Comparison of ENCODE assay signal across 1 cellular context in genomic region chr15:44536298-44536961, GRCh38.
TF ChIP-seq lines count a peak whose summit lies in the region.

No MANE protein-coding gene starts in this region.

TF ChIP-seq in HepG2, 621 proteins besides CTCF, POLR2A, EP300 and RAD21 (continued from another document and continues in another):
- TF ChIP-seq, protein P1, sequence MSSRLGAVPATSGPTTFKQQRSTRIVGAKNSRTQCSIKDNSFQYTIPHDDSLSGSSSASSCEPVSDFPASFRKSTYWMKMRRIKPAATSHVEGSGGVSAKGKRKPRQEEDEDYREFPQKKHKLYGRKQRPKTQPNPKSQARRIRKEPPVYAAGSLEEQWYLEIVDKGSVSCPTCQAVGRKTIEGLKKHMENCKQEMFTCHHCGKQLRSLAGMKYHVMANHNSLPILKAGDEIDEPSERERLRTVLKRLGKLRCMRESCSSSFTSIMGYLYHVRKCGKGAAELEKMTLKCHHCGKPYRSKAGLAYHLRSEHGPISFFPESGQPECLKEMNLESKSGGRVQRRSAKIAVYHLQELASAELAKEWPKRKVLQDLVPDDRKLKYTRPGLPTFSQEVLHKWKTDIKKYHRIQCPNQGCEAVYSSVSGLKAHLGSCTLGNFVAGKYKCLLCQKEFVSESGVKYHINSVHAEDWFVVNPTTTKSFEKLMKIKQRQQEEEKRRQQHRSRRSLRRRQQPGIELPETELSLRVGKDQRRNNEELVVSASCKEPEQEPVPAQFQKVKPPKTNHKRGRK (CRISPR knock-in tag; IDR thresholded peaks at IDR 0.05), result no peak
- TF ChIP-seq ZNF7 (CRISPR knock-in tag; IDR thresholded peaks at IDR 0.05), result no peak
- TF ChIP-seq POLR2G (IDR thresholded peaks at IDR 0.05; ENCODE audit: low read depth, low read length), result peak; percentile 91
- TF ChIP-seq ZFP1 (CRISPR knock-in tag; IDR thresholded peaks at IDR 0.05), result no peak
- peak; percentile 23; the same call in 1 of the 2 replicates for TF ChIP-seq SNAPC4 (CRISPR knock-in tag; IDR thresholded peaks at IDR 0.05)
- no peak for TF ChIP-seq IRF1 (CRISPR knock-in tag; IDR thresholded peaks at IDR 0.05; ENCODE audit: low read depth)
- TF ChIP-seq ZNF34 (CRISPR knock-in tag; IDR thresholded peaks at IDR 0.05; ENCODE audit: borderline replicate concordance), result peak; percentile 32; the same call in 1 of the 2 replicates
- 0 out of 2 replicates have a peak, but pooled peaks have one; percentile 36 for TF ChIP-seq PAXIP1 (CRISPR knock-in tag; conservative IDR thresholded peaks at IDR 0.05)
- TF ChIP-seq ZBTB34 (CRISPR knock-in tag; IDR thresholded peaks at IDR 0.05), result no peak
- 0 out of 2 replicates have a peak, but pooled peaks have one; percentile 23 for TF ChIP-seq TGIF2 (CRISPR knock-in tag; IDR thresholded peaks at IDR 0.05)
- TF ChIP-seq ZNF746 (CRISPR knock-in tag; IDR thresholded peaks at IDR 0.05), result peak; percentile 66
- peak; percentile 75 for TF ChIP-seq HNRNPLL (IDR thresholded peaks at IDR 0.05; ENCODE audit: low read depth, low read length, poor library complexity, severe bottlenecking)
- 0 out of 2 replicates have a peak, but pooled peaks have one; percentile 66 for TF ChIP-seq ETV6 (CRISPR knock-in tag; conservative IDR thresholded peaks at IDR 0.05)
- no peak for TF ChIP-seq YEATS2 (CRISPR knock-in tag; IDR thresholded peaks at IDR 0.05; ENCODE audit: borderline replicate concordance)
- no peak; the same call in 1 of the 2 replicates for TF ChIP-seq ZNF263 (CRISPR knock-in tag; IDR thresholded peaks at IDR 0.05)
- TF ChIP-seq FOXP4 (CRISPR knock-in tag; IDR thresholded peaks at IDR 0.05), result peak; percentile 27; the same call in 1 of the 2 replicates
- TF ChIP-seq, protein P2, sequence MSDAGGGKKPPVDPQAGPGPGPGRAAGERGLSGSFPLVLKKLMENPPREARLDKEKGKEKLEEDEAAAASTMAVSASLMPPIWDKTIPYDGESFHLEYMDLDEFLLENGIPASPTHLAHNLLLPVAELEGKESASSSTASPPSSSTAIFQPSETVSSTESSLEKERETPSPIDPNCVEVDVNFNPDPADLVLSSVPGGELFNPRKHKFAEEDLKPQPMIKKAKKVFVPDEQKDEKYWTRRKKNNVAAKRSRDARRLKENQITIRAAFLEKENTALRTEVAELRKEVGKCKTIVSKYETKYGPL (CRISPR knock-in tag; IDR thresholded peaks at IDR 0.05), result 0 out of 2 replicates have a peak, but pooled peaks have one; percentile 26
- TF ChIP-seq MTF2 (CRISPR knock-in tag; IDR thresholded peaks at IDR 0.05; ENCODE audit: borderline replicate concordance), result no peak
- no peak for TF ChIP-seq E2F2 (CRISPR knock-in tag; IDR thresholded peaks at IDR 0.05; ENCODE audit: borderline replicate concordance)
- TF ChIP-seq SAP130 (CRISPR knock-in tag; IDR thresholded peaks at IDR 0.05; ENCODE audit: low read depth), result peak; percentile 69
- peak; percentile 18; the same call in 1 of the 2 replicates for TF ChIP-seq ZNF441 (CRISPR knock-in tag; IDR thresholded peaks at IDR 0.05; ENCODE audit: borderline replicate concordance)
- no peak for TF ChIP-seq MZF1 (CRISPR knock-in tag; IDR thresholded peaks at IDR 0.05; ENCODE audit: borderline replicate concordance)
- TF ChIP-seq GPN1 (CRISPR knock-in tag; IDR thresholded peaks at IDR 0.05; ENCODE audit: borderline replicate concordance), result no peak
- peak; percentile 85 for TF ChIP-seq HNRNPL (IDR thresholded peaks at IDR 0.05; ENCODE audit: low read depth, low read length)
- TF ChIP-seq MLLT10 (CRISPR knock-in tag; IDR thresholded peaks at IDR 0.05), result no peak
- TF ChIP-seq, protein P3, sequence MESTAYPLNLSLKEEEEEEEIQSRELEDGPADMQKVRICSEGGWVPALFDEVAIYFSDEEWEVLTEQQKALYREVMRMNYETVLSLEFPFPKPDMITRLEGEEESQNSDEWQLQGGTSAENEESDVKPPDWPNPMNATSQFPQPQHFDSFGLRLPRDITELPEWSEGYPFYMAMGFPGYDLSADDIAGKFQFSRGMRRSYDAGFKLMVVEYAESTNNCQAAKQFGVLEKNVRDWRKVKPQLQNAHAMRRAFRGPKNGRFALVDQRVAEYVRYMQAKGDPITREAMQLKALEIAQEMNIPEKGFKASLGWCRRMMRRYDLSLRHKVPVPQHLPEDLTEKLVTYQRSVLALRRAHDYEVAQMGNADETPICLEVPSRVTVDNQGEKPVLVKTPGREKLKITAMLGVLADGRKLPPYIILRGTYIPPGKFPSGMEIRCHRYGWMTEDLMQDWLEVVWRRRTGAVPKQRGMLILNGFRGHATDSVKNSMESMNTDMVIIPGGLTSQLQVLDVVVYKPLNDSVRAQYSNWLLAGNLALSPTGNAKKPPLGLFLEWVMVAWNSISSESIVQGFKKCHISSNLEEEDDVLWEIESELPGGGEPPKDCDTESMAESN (CRISPR knock-in tag; conservative IDR thresholded peaks at IDR 0.05), result 0 out of 2 replicates have a peak, but pooled peaks have one; percentile 64
- no peak for TF ChIP-seq MBNL3 (CRISPR knock-in tag; conservative IDR thresholded peaks at IDR 0.05)
- TF ChIP-seq MEIS2 (CRISPR knock-in tag; IDR thresholded peaks at IDR 0.05), result peak; percentile 26; the same call in 1 of the 2 replicates
- TF ChIP-seq NCOA2 (CRISPR knock-in tag; IDR thresholded peaks at IDR 0.05), result 0 out of 2 replicates have a peak, but pooled peaks have one; percentile 19
- TF ChIP-seq ZNF460 (CRISPR knock-in tag; IDR thresholded peaks at IDR 0.05; ENCODE audit: borderline replicate concordance), result no peak
- peak; percentile 54; the same call in 1 of the 2 replicates for TF ChIP-seq ZNF232 (CRISPR knock-in tag; IDR thresholded peaks at IDR 0.05; ENCODE audit: borderline replicate concordance)
- 0 out of 2 replicates have a peak, but pooled peaks have one; percentile 13 for TF ChIP-seq ZNF761 (CRISPR knock-in tag; conservative IDR thresholded peaks at IDR 0.05)
